24 cellular contexts compared by ENCODE assay signal in genomic region chr18:58102875-58103274, GRCh38. TPM values are rescaled to one million over a fixed set of nuclear protein-coding genes. Genes with fewer than 3 reads are reported as not detected.
DNase-seq lines count a peak whose midpoint lies in the region; ATAC-seq, FAIRE-seq and TF ChIP-seq lines count a peak whose summit lies in the region.
"Had no signal": no experiment of that assay in that cellular context is flagged by ENCODE, and none has a peak within 500 bp of the region (broad histone marks: within the 10 kb centered on the region; RNA-seq: fewer than 3 reads in every experiment).

No MANE protein-coding gene starts in this region.

- peak; percentile 38 for FAIRE-seq in GM12891 (lab: Jason Lieb, UNC)
- FAIRE-seq: G401.6 had no signal

- peaks cover 15% of the 10 kb centered on the region for H3K4me1 ChIP-seq in endodermal cell (ENCODE audit: control insufficient read depth, insufficient read depth, low read length)
- peaks cover 21% of the 10 kb centered on the region for H3K4me1 ChIP-seq in mucosa of descending colon (ENCODE audit: low read depth)

- 76 to 95% methylated on average over 3 of the region's 3 CpGs for WGBS in endodermal cell (ENCODE audit: insufficient coverage in 1 of 2, insufficient read length in 1 of 2), 2 experiments

- intact Hi-C loops in mucosa of descending colon (cut with DNase I, micrococcal nuclease), result no loop called here

- TF ChIP-seq CTCF in endodermal cell (conservative IDR thresholded peaks at IDR 0.05) (no peak), mucosa of descending colon (IDR thresholded peaks at IDR 0.05) (no peak)

- ATAC-seq in mucosa of descending colon, result peak; percentile 21
- no peak for ATAC-seq in GM19324 (IDR thresholded peaks at IDR 0.05; ENCODE audit: low FRiP score, unreplicated experiment)
- ATAC-seq: Panc1 had no signal

- H3K27ac ChIP-seq in endodermal cell (ENCODE audit: low read depth, low read length), result no peak overlapping the region
- H3K27ac ChIP-seq: C4-2B, GM23248, HL-60, SJSA1 had no signal

- peaks cover 57% of the 10 kb centered on the region for H3K4me1 Mint-ChIP-seq in endodermal cell

- peaks cover 1% of the 10 kb centered on the region for H3K27me3 Mint-ChIP-seq in endodermal cell (ENCODE audit: insufficient read depth)

- H3K36me3 ChIP-seq in endodermal cell (ENCODE audit: control insufficient read depth, insufficient read depth, low read length), result no peaks in the 10 kb centered on the region
- H3K36me3 ChIP-seq in mucosa of descending colon (ENCODE audit: low read depth), result no peaks in the 10 kb centered on the region
- H3K36me3 ChIP-seq: HAP-1, MG63, SJSA1 had no signal

- H3K4me3 ChIP-seq in endodermal cell (ENCODE audit: low read length), result no peak overlapping the region
- H3K4me3 ChIP-seq in mucosa of descending colon, result no peak overlapping the region
- H3K4me3 ChIP-seq: GM23248, HAP-1, MG63 had no signal

- TF ChIP-seq POLR2A in GM12891 (IDR thresholded peaks at IDR 0.05; ENCODE audit: low read depth, low read length), result no peak

- no peaks in the 10 kb centered on the region for H3K9me3 Mint-ChIP-seq in endodermal cell
- H3K9me3 Mint-ChIP-seq: IgD-negative memory B cell had no signal

- DNase-seq in GM12891 (ENCODE audit: insufficient read length, low spot score) (no peak), NCI-H526 (lab: John Stamatoyannopoulos, UW) (peak; percentile 54 to 55), endodermal cell (peak; percentile 18), mucosa of descending colon (no peak), SW 1271 (lab: John Stamatoyannopoulos, UW) (no peak)
- DNase-seq in stimulated activated CD4-positive, alpha-beta T cell treated with anti-CD3 and anti-CD28 coated beads, Interleukin-4, amount 100 ng/mL, for 24 hours, result no peak
- DNase-seq: AML-193, DND-41, GM23248, Kasumi-1, MG63, NCI-H1092, NCI-H146, NCI-H2029 treated with DMSO at 0.1 percent for 48 hours, NCI-H2171, NCI-H446 treated with DMSO at 0.1 percent for 48 hours had no signal

- H3K27ac Mint-ChIP-seq in endodermal cell, result no peak overlapping the region
- H3K27ac Mint-ChIP-seq: IgD-negative memory B cell had no signal

- H3K9me3 ChIP-seq in endodermal cell (ENCODE audit: control insufficient read depth, low read length) (no peaks in the 10 kb centered on the region), mucosa of descending colon (no peaks in the 10 kb centered on the region)
- H3K9me3 ChIP-seq: HAP-1, MG63, SJSA1 had no signal

- no peaks in the 10 kb centered on the region for H3K27me3 ChIP-seq in endodermal cell (ENCODE audit: control insufficient read depth, insufficient read depth, low read length, poor library complexity, severe bottlenecking)
- H3K27me3 ChIP-seq: MG63, SJSA1 had no signal

- H3K4me3 Mint-ChIP-seq in endodermal cell, result no peak overlapping the region

- H3K36me3 Mint-ChIP-seq in endodermal cell (ENCODE audit: low read depth), result peaks cover 7% of the 10 kb centered on the region

- no peak overlapping the region for H3K9ac ChIP-seq in endodermal cell (ENCODE audit: extremely low read depth, low read length, poor library complexity, severe bottlenecking)
- H3K9ac ChIP-seq: GM23248 had no signal

TF ChIP-seq in GM12891, 5 proteins besides CTCF, POLR2A, EP300 and RAD21:
- no peak for TF ChIP-seq SPI1 (IDR thresholded peaks at IDR 0.05; ENCODE audit: low read depth, low read length)
- no peak for TF ChIP-seq TAF1 (IDR thresholded peaks at IDR 0.05; ENCODE audit: low read depth, low read length)
- TF ChIP-seq POU2F2 (IDR thresholded peaks at IDR 0.05; ENCODE audit: low read depth, low read length), result no peak
- TF ChIP-seq PAX5 (IDR thresholded peaks at IDR 0.05; ENCODE audit: insufficient read depth, low read length, severe bottlenecking), result no peak
- no peak for TF ChIP-seq POLR2AphosphoS5 (IDR thresholded peaks at IDR 0.05; ENCODE audit: low read depth, low read length)

RNA-seq across cellular contexts. Expression of gene NEDD4L, which starts 58.8 kb away (rescaled TPM):
- 8.8 TPM for polyA plus RNA-seq in GM12891 (2012; ENCODE audit: low read depth, missing spikeins)
- total RNA-seq in endodermal cell, result 10 to 100 TPM; 70.5 to 75.3 TPM
- 43.2 TPM for polyA plus RNA-seq in endodermal cell (2013, experiment 1 of 2)
- 35.7 TPM for polyA plus RNA-seq in endodermal cell (2013, experiment 2 of 2)
- total RNA-seq in mucosa of descending colon, result 100 to 1,000 TPM; 161 to 309 (median 256) TPM

Comparison
In these comparisons a context has a peak if more than half of its experiments do, and no peak if none do; other contexts are left out.
1. DNase-seq: peak in NCI-H526 (2 of 2) and endodermal cell (single experiment); none in GM12891 (single experiment), mucosa of descending colon (0 of 3), SW 1271 (0 of 2) and stimulated activated CD4-positive, alpha-beta T cell treated with anti-CD3 and anti-CD28 coated beads, Interleukin-4, amount 100 ng/mL, for 24 hours (single experiment).